In the genomic region with DNA sequence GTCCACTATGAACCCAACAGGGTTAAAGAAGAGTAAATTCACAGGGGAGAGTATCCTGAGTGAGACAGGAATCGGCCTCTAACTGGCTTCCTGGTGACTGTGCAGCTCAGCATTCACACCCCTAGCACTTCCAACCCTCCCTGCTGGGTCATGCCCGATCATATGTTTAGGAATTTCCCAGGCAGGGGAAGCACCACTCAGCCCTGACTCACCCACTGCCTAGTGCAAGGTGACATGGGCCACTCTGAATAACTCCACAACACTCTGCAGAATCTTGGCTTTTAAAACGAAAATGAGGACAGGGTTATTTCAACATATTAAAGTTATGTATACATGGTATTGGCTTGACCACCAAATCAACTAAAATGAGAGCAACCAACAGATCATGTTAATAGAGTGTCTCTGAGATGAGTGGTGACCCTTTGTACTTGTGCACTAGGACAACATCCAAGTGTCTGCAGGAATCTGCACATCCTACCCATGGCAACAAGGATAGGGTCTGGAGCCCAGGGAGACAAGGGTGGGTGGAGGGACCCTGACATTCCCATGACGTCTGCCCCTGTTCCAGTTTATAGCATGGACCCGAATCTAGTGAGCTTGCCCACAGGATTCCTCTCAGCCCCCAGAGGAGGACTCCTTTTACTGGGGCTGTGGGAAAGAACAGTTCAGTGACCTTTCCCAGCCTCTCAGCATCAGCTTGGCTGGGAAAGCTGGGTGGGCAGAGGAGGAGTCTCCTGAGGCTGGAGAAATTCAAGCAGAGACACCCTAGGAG, we compare ENCODE assay signal across 1 cellular context.
TF ChIP-seq lines count a peak whose summit lies in the region.

No MANE protein-coding gene starts in this region.

TF ChIP-seq in SK-N-SH, 30 proteins besides CTCF, POLR2A, EP300 and RAD21 (continued from another document):
- TF ChIP-seq TEAD4 (IDR thresholded peaks at IDR 0.05; ENCODE audit: borderline replicate concordance, insufficient read depth), result peak; percentile 61; the same call in 1 of the 2 replicates
- TF ChIP-seq MEF2A (IDR thresholded peaks at IDR 0.05; ENCODE audit: borderline replicate concordance, low read depth), result no peak; the same call in 1 of the 2 replicates
- no peak for TF ChIP-seq RCOR1 (IDR thresholded peaks at IDR 0.05; ENCODE audit: low read length)
